2 cellular contexts compared by ENCODE assay signal in the genomic region with DNA sequence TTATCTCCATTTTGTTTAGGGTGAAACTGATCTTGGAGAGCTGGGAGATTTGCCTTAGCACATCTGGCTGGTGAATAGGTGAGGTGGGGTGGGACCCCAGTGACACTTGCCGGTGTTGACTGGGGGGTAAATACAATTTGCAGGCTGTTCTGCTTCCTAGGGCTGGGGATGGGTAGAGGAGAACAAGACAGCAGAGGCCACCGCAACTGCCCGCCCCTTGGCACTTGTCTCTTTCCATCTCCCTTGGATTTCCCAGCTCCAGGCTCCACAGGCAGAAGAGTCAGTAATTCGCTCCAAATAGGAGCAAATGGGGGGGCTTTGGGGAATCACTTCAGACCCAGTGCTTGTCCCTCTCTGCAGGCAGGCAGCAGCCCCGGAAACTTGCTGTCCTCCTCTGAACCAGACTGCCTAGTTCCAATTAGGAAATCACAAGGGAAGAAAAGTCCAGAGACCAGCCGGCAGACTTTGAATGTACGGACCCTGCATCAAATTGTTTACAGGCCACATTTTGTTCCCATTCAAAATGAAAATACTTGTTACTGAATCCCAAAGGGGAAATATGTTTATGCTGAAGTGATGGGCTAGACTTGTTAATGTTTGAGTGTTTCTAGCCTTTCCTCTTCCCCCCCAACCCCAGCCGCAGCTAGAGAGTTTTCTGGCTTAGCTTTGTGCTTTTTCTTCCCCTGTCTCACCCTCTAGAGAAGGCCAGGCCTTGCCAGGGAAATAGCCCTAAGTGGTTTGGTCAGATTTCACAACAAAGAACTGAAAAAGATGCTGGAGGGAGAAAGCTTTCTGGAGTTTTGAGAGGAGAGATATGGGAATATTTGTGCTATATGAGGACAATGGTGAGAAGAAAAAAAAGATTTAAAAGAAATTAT.
A peak's percentile ranks its signal among the peaks of the same experiment; 100 is the strongest.
TF ChIP-seq lines count a peak whose summit lies in the region.

No MANE protein-coding gene starts in this region.

TF ChIP-seq in GM23338, 12 proteins besides CTCF, POLR2A, EP300 and RAD21 (continues in another document):
- TF ChIP-seq ZNF462 (CRISPR knock-in tag; IDR thresholded peaks at IDR 0.05) (no peak), NANOG (IDR thresholded peaks at IDR 0.05; ENCODE audit: borderline replicate concordance) (no peak), ZNF331 (CRISPR knock-in tag; IDR thresholded peaks at IDR 0.05; ENCODE audit: low read depth) (no peak), JUNB (IDR thresholded peaks at IDR 0.05; ENCODE audit: unreplicated experiment) (no peak), STAT1 (IDR thresholded peaks at IDR 0.05; ENCODE audit: unreplicated experiment) (no peak), CREB1 (CRISPR knock-in tag; IDR thresholded peaks at IDR 0.05; ENCODE audit: low read depth) (no peak), EZH2phosphoT487 (IDR thresholded peaks at IDR 0.05; ENCODE audit: unreplicated experiment) (no peak), REST (IDR thresholded peaks at IDR 0.05; ENCODE audit: unreplicated experiment) (no peak)

TF ChIP-seq in HepG2, 621 proteins besides CTCF, POLR2A, EP300 and RAD21:
- TF ChIP-seq ZNF609 (CRISPR knock-in tag; IDR thresholded peaks at IDR 0.05; ENCODE audit: borderline replicate concordance), result 0 out of 2 replicates have a peak, but pooled peaks have one; percentile 24
- TF ChIP-seq, protein P1, sequence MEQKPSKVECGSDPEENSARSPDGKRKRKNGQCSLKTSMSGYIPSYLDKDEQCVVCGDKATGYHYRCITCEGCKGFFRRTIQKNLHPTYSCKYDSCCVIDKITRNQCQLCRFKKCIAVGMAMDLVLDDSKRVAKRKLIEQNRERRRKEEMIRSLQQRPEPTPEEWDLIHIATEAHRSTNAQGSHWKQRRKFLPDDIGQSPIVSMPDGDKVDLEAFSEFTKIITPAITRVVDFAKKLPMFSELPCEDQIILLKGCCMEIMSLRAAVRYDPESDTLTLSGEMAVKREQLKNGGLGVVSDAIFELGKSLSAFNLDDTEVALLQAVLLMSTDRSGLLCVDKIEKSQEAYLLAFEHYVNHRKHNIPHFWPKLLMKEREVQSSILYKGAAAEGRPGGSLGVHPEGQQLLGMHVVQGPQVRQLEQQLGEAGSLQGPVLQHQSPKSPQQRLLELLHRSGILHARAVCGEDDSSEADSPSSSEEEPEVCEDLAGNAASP (CRISPR knock-in tag; IDR thresholded peaks at IDR 0.05; ENCODE audit: borderline replicate concordance), result peak; percentile 17; the same call in 1 of the 2 replicates
- TF ChIP-seq ZNF292 (CRISPR knock-in tag; IDR thresholded peaks at IDR 0.05; ENCODE audit: borderline replicate concordance, low read depth), result peak; percentile 49; the same call in 1 of the 2 replicates
- TF ChIP-seq ZFX (CRISPR knock-in tag; IDR thresholded peaks at IDR 0.05; ENCODE audit: low read depth), result peak; percentile 29
- TF ChIP-seq CEBPG (CRISPR knock-in tag; IDR thresholded peaks at IDR 0.05), result peak; percentile 19; the same call in 1 of the 2 replicates
- TF ChIP-seq SAP130 (CRISPR knock-in tag; IDR thresholded peaks at IDR 0.05; ENCODE audit: low read depth), result 0 out of 2 replicates have a peak, but pooled peaks have one; percentile 30
- no peak for TF ChIP-seq CEBPZ (IDR thresholded peaks at IDR 0.05; ENCODE audit: low read length)
- no peak for TF ChIP-seq MATR3 (CRISPR knock-in tag; IDR thresholded peaks at IDR 0.05)
- TF ChIP-seq LCORL (IDR thresholded peaks at IDR 0.05), result no peak
- TF ChIP-seq LCORL (CRISPR knock-in tag; IDR thresholded peaks at IDR 0.05), result peak; percentile 52; the same call in 1 of the 2 replicates
- peak; percentile 63 for TF ChIP-seq ZNF501 (CRISPR knock-in tag; IDR thresholded peaks at IDR 0.05)
- TF ChIP-seq, protein P2, sequence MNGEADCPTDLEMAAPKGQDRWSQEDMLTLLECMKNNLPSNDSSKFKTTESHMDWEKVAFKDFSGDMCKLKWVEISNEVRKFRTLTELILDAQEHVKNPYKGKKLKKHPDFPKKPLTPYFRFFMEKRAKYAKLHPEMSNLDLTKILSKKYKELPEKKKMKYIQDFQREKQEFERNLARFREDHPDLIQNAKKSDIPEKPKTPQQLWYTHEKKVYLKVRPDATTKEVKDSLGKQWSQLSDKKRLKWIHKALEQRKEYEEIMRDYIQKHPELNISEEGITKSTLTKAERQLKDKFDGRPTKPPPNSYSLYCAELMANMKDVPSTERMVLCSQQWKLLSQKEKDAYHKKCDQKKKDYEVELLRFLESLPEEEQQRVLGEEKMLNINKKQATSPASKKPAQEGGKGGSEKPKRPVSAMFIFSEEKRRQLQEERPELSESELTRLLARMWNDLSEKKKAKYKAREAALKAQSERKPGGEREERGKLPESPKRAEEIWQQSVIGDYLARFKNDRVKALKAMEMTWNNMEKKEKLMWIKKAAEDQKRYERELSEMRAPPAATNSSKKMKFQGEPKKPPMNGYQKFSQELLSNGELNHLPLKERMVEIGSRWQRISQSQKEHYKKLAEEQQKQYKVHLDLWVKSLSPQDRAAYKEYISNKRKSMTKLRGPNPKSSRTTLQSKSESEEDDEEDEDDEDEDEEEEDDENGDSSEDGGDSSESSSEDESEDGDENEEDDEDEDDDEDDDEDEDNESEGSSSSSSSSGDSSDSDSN (CRISPR knock-in tag; IDR thresholded peaks at IDR 0.05), result 0 out of 2 replicates have a peak, but pooled peaks have one; percentile 11
- TF ChIP-seq NCOR1 (IDR thresholded peaks at IDR 0.05; ENCODE audit: borderline replicate concordance, low read length), result 0 out of 2 replicates have a peak, but pooled peaks have one; percentile 51
- peak; percentile 30; the same call in 1 of the 2 replicates for TF ChIP-seq HNF1B (CRISPR knock-in tag; IDR thresholded peaks at IDR 0.05)
- TF ChIP-seq, protein P3, sequence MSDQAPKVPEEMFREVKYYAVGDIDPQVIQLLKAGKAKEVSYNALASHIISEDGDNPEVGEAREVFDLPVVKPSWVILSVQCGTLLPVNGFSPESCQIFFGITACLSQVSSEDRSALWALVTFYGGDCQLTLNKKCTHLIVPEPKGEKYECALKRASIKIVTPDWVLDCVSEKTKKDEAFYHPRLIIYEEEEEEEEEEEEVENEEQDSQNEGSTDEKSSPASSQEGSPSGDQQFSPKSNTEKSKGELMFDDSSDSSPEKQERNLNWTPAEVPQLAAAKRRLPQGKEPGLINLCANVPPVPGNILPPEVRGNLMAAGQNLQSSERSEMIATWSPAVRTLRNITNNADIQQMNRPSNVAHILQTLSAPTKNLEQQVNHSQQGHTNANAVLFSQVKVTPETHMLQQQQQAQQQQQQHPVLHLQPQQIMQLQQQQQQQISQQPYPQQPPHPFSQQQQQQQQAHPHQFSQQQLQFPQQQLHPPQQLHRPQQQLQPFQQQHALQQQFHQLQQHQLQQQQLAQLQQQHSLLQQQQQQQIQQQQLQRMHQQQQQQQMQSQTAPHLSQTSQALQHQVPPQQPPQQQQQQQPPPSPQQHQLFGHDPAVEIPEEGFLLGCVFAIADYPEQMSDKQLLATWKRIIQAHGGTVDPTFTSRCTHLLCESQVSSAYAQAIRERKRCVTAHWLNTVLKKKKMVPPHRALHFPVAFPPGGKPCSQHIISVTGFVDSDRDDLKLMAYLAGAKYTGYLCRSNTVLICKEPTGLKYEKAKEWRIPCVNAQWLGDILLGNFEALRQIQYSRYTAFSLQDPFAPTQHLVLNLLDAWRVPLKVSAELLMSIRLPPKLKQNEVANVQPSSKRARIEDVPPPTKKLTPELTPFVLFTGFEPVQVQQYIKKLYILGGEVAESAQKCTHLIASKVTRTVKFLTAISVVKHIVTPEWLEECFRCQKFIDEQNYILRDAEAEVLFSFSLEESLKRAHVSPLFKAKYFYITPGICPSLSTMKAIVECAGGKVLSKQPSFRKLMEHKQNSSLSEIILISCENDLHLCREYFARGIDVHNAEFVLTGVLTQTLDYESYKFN (CRISPR knock-in tag; conservative IDR thresholded peaks at IDR 0.05), result peak; percentile 62
- TF ChIP-seq ZNF607 (CRISPR knock-in tag; IDR thresholded peaks at IDR 0.05; ENCODE audit: borderline replicate concordance), result no peak
- peak; percentile 64 for TF ChIP-seq HNF4A (CRISPR knock-in tag; IDR thresholded peaks at IDR 0.05)
- TF ChIP-seq ZNF256 (CRISPR knock-in tag; conservative IDR thresholded peaks at IDR 0.05), result no peak
- TF ChIP-seq ZNF564 (CRISPR knock-in tag; IDR thresholded peaks at IDR 0.05), result peak; percentile 60; the same call in 1 of the 2 replicates
- no peak for TF ChIP-seq ZNF678 (CRISPR knock-in tag; IDR thresholded peaks at IDR 0.05)
- 0 out of 2 replicates have a peak, but pooled peaks have one; percentile 30 for TF ChIP-seq FOXC1 (CRISPR knock-in tag; IDR thresholded peaks at IDR 0.05; ENCODE audit: borderline replicate concordance)
- 0 out of 2 replicates have a peak, but pooled peaks have one; percentile 45 for TF ChIP-seq NAIF1 (CRISPR knock-in tag; IDR thresholded peaks at IDR 0.05; ENCODE audit: borderline replicate concordance)
- 0 out of 2 replicates have a peak, but pooled peaks have one; percentile 30 for TF ChIP-seq SIN3A (IDR thresholded peaks at IDR 0.05; ENCODE audit: borderline replicate concordance, low read depth, low read length)
